19 cellular contexts compared by ENCODE assay signal in genomic region chr1:183910780-183911179, GRCh38.
DNase-seq lines count a peak whose midpoint lies in the region; ATAC-seq, FAIRE-seq and TF ChIP-seq lines count a peak whose summit lies in the region.
"Had no signal": no experiment of that assay in that cellular context is flagged by ENCODE, and none has a peak within 500 bp of the region (broad histone marks: within the 10 kb centered on the region; RNA-seq: fewer than 3 reads in every experiment).

No MANE protein-coding gene starts in this region.

- TF ChIP-seq POLR2A in tibial nerve (IDR thresholded peaks at IDR 0.05) (no peak), prostate gland (IDR thresholded peaks at IDR 0.05) (no peak)

- H3K36me3 Mint-ChIP-seq in activated T-cell treated with anti-CD3 and anti-CD28 coated beads, Interleukin-2, amount 50 U/mL, for 72 hours (ENCODE audit: insufficient read depth in 2 of 2): peaks cover 0 to 2% of the 10 kb centered on the region in 2 donors
- peaks cover 10% of the 10 kb centered on the region for H3K36me3 Mint-ChIP-seq in activated T-cell treated with anti-CD3 and anti-CD28 coated beads, Interleukin-2, amount 50 U/mL, for 4 hours (ENCODE audit: insufficient read depth)

- no peak for FAIRE-seq in small intestine (lab: Jason Lieb, UNC)
- FAIRE-seq: bronchial epithelial cell had no signal

- H3K4me3 Mint-ChIP-seq in activated T-cell treated with anti-CD3 and anti-CD28 coated beads, Interleukin-2, amount 50 U/mL, for 72 hours: peak overlapping the region in 1 of 2 donors; percentile 11
- H3K4me3 Mint-ChIP-seq in activated T-cell treated with anti-CD3 and anti-CD28 coated beads, Interleukin-2, amount 50 U/mL, for 4 hours: no peak overlapping the region
- H3K4me3 Mint-ChIP-seq: activated naive CD4-positive, alpha-beta T cell treated with anti-CD3 and anti-CD28 coated beads, Interleukin-2, amount 50 U/mL, for 24 hours; CD4-positive, alpha-beta T cell had no signal

- H3K4me1 ChIP-seq in left lung (peaks cover 6 to 43% of the 10 kb centered on the region in 2 donors), tibial nerve (peaks cover 0 to 21% (median 11%) of the 10 kb centered on the region in 4 donors), small intestine (ENCODE audit: control insufficient read depth in 2 of 2, insufficient read depth in 1 of 2, low read depth in 1 of 2, low read length in 1 of 2) (no peaks in the 10 kb centered on the region), prostate gland (replicated peaks) (peaks cover 3% of the 10 kb centered on the region)
- H3K4me1 ChIP-seq: HAP-1 had no signal

- intact Hi-C loops in left lung (cut with DNase I) (no loop called here), prostate gland (cut with DNase I) (loop anchor here (10.0 kb wide), 1 partner anchor 436 kb away; the partner anchor contains the start of gene SMG7)

- no peaks in the 10 kb centered on the region for H3K9me3 Mint-ChIP-seq in activated T-cell treated with anti-CD3 and anti-CD28 coated beads, Interleukin-2, amount 50 U/mL, for 72 hours
- H3K9me3 Mint-ChIP-seq in activated T-cell treated with anti-CD3 and anti-CD28 coated beads, Interleukin-2, amount 50 U/mL, for 4 hours: no peaks in the 10 kb centered on the region
- H3K9me3 Mint-ChIP-seq: activated naive CD4-positive, alpha-beta T cell treated with anti-CD3 and anti-CD28 coated beads, Interleukin-2, amount 50 U/mL, for 24 hours; CD4-positive, alpha-beta T cell had no signal

- peaks cover 35% of the 10 kb centered on the region for H3K4me1 Mint-ChIP-seq in activated T-cell treated with anti-CD3 and anti-CD28 coated beads, Interleukin-2, amount 50 U/mL, for 72 hours (ENCODE audit: low read depth)
- H3K4me1 Mint-ChIP-seq in activated T-cell treated with anti-CD3 and anti-CD28 coated beads, Interleukin-2, amount 50 U/mL, for 4 hours (ENCODE audit: low read depth): peaks cover 7% of the 10 kb centered on the region

- no peaks in the 10 kb centered on the region for H3K9me3 ChIP-seq in SU-DHL-6 (ENCODE audit: insufficient read depth, low read length)
- H3K9me3 ChIP-seq in left lung: no peaks in the 10 kb centered on the region
- H3K9me3 ChIP-seq in tibial nerve: no peaks in the 10 kb centered on the region
- H3K9me3 ChIP-seq in small intestine (ENCODE audit: control insufficient read depth, low read depth): no peaks in the 10 kb centered on the region
- no peaks in the 10 kb centered on the region for H3K9me3 ChIP-seq in prostate gland
- H3K9me3 ChIP-seq: HAP-1, psoas muscle had no signal

- no peak overlapping the region for H3K9ac ChIP-seq in SU-DHL-6 (ENCODE audit: low read length)

- WGBS in tibial nerve, 2 donors: 37 to 53% methylated on average over 5 of the region's 5 CpGs
- 78 to 92% (median 89%) methylated on average over 5 of the region's 5 CpGs for WGBS in small intestine, 3 donors
- WGBS in prostate gland: 87% methylated on average over 5 of the region's 5 CpGs

- no peaks in the 10 kb centered on the region for H4K20me1 ChIP-seq in SU-DHL-6 (ENCODE audit: low read depth, low read length)

- H3K27me3 Mint-ChIP-seq in activated T-cell treated with anti-CD3 and anti-CD28 coated beads, Interleukin-2, amount 50 U/mL, for 72 hours (ENCODE audit: low read depth): no peaks in the 10 kb centered on the region
- H3K27me3 Mint-ChIP-seq in activated T-cell treated with anti-CD3 and anti-CD28 coated beads, Interleukin-2, amount 50 U/mL, for 4 hours (ENCODE audit: low read depth): no peaks in the 10 kb centered on the region
- H3K27me3 Mint-ChIP-seq: activated naive CD4-positive, alpha-beta T cell treated with anti-CD3 and anti-CD28 coated beads, Interleukin-2, amount 50 U/mL, for 24 hours; CD4-positive, alpha-beta T cell had no signal

- no peak for TF ChIP-seq CTCF in SU-DHL-6 (IDR thresholded peaks at IDR 0.05; ENCODE audit: insufficient read depth, low read length, poor library complexity, severe bottlenecking)
- TF ChIP-seq CTCF in left lung (IDR thresholded peaks at IDR 0.05): no peak
- no peak for TF ChIP-seq CTCF in tibial nerve (IDR thresholded peaks at IDR 0.05)
- TF ChIP-seq CTCF in prostate gland (IDR thresholded peaks at IDR 0.05): no peak

- H3K27me3 ChIP-seq in SU-DHL-6 (ENCODE audit: low read length) (no peaks in the 10 kb centered on the region), left lung (no peaks in the 10 kb centered on the region), tibial nerve (no peaks in the 10 kb centered on the region), small intestine (ENCODE audit: control insufficient read depth in 2 of 2, insufficient read depth in 2 of 2, low read length in 2 of 2) (no peaks in the 10 kb centered on the region), prostate gland (replicated peaks; ENCODE audit: insufficient read depth) (no peaks in the 10 kb centered on the region)

- peak overlapping the region; percentile 82 for H3K27ac Mint-ChIP-seq in activated T-cell treated with anti-CD3 and anti-CD28 coated beads, Interleukin-2, amount 50 U/mL, for 72 hours
- H3K27ac Mint-ChIP-seq: activated naive CD4-positive, alpha-beta T cell treated with anti-CD3 and anti-CD28 coated beads, Interleukin-2, amount 50 U/mL, for 24 hours; CD4-positive, alpha-beta T cell had no signal

- no peak for DNase-seq in activated T-cell treated with anti-CD3 and anti-CD28 coated beads, Interleukin-2, amount 50 U/mL, for 72 hours
- no peak for DNase-seq in activated T-cell treated with anti-CD3 and anti-CD28 coated beads, Interleukin-2, amount 50 U/mL, for 4 hours
- DNase-seq in left lung (no peak), tibial nerve (ENCODE audit: low spot score in 2 of 2) (no peak), small intestine (no peak), prostate gland (ENCODE audit: low spot score) (no peak)
- DNase-seq: 8988T; activated CD4-positive, alpha-beta T cell treated with anti-CD3 and anti-CD28 coated beads for 1 hour; activated CD8-positive, alpha-beta memory T cell treated with anti-CD3 and anti-CD28 coated beads, Interleukin-2, amount 50 U/mL, for 4 hours; CD4-positive, alpha-beta T cell; DND-41; effector CD4-positive, alpha-beta T cell; psoas muscle; substantia nigra had no signal

- H3K4me2 ChIP-seq in SU-DHL-6 (ENCODE audit: low read depth, low read length, poor library complexity, severe bottlenecking): peak overlapping the region; percentile 29

- no peak overlapping the region for H3K27ac ChIP-seq in SU-DHL-6 (ENCODE audit: low read depth, low read length)
- H3K27ac ChIP-seq in left lung: peak overlapping the region; percentile 2 to 69
- H3K27ac ChIP-seq in tibial nerve: peak overlapping the region in 3 of 4 donors; percentile 4 to 70 (median 30)
- H3K27ac ChIP-seq in small intestine (ENCODE audit: low read depth in 1 of 2, low read length in 1 of 2): peak overlapping the region in 1 of 2 donors; percentile 56
- H3K27ac ChIP-seq in prostate gland: no peak overlapping the region
- H3K27ac ChIP-seq: psoas muscle had no signal

- ATAC-seq in activated T-cell treated with anti-CD3 and anti-CD28 coated beads, Interleukin-2, amount 50 U/mL, for 72 hours (replicated peaks in 1 of 2): no peak
- no peak for ATAC-seq in activated T-cell treated with anti-CD3 and anti-CD28 coated beads, Interleukin-2, amount 50 U/mL, for 4 hours
- ATAC-seq in left lung: no peak
- no peak for ATAC-seq in GM18519 (IDR thresholded peaks at IDR 0.05; ENCODE audit: low FRiP score, unreplicated experiment)
- ATAC-seq: psoas muscle had no signal

- no peak overlapping the region for H3K4me3 ChIP-seq in SU-DHL-6 (ENCODE audit: insufficient read depth, low read length, poor library complexity, severe bottlenecking)
- no peak overlapping the region for H3K4me3 ChIP-seq in left lung
- H3K4me3 ChIP-seq in tibial nerve: no peak overlapping the region
- H3K4me3 ChIP-seq in small intestine (ENCODE audit: low read depth in 1 of 2, low read length in 2 of 2): no peak overlapping the region
- no peak overlapping the region for H3K4me3 ChIP-seq in prostate gland
- H3K4me3 ChIP-seq: HAP-1, psoas muscle had no signal

- H3K79me2 ChIP-seq in SU-DHL-6 (ENCODE audit: insufficient read depth, low read length): no peaks in the 10 kb centered on the region

- H3K36me3 ChIP-seq in SU-DHL-6 (ENCODE audit: low read length) (no peaks in the 10 kb centered on the region), left lung (peaks cover 0 to 76% of the 10 kb centered on the region in 2 donors), tibial nerve (peaks cover 0 to 82% (median 0%) of the 10 kb centered on the region in 3 donors), small intestine (ENCODE audit: control insufficient read depth in 2 of 2, insufficient read depth in 2 of 2, low read length in 2 of 2) (peaks cover 3 to 13% of the 10 kb centered on the region in 2 donors), prostate gland (peaks cover 0 to 5% of the 10 kb centered on the region in 2 donors)
- H3K36me3 ChIP-seq: HAP-1 had no signal

- no peaks in the 10 kb centered on the region for H3K9me2 ChIP-seq in SU-DHL-6 (replicated peaks; ENCODE audit: insufficient read depth, low read length)

- no peaks in the 10 kb centered on the region for H3F3A ChIP-seq in SU-DHL-6 (ENCODE audit: insufficient read depth)

- no peak for TF ChIP-seq EP300 in tibial nerve (IDR thresholded peaks at IDR 0.05)

- H2AFZ ChIP-seq in SU-DHL-6 (ENCODE audit: low read depth, low read length, severe bottlenecking): no peak overlapping the region

Comparison
In these comparisons a context has a peak if more than half of its experiments do, and no peak if none do; other contexts are left out.
1. H3K27ac ChIP-seq: peak in left lung (2 of 2) and tibial nerve (3 of 4); none in SU-DHL-6 (single experiment) and prostate gland (0 of 2).